9 cellular contexts compared by ENCODE assay signal in genomic region chr15:33201376-33202189, GRCh38.
DNase-seq lines count a peak whose midpoint lies in the region; ATAC-seq lines count a peak whose summit lies in the region.
"Had no signal": no experiment of that assay in that cellular context is flagged by ENCODE, and none has a peak within 500 bp of the region (broad histone marks: within the 10 kb centered on the region; RNA-seq: fewer than 3 reads in every experiment).

No MANE protein-coding gene starts in this region.

- peaks cover 48% of the 10 kb centered on the region for H3K27me3 Mint-ChIP-seq in stimulated activated memory B cell treated with anti-CD40 and anti-IgM and Interleukin-4, amounts not matched to agents 10 μg/mL and 1 μg/mL and 100 μg/mL, for 72 hours

- H3K27ac Mint-ChIP-seq in stimulated activated memory B cell treated with anti-CD40 and anti-IgM and Interleukin-4, amounts not matched to agents 10 μg/mL and 1 μg/mL and 100 μg/mL, for 72 hours: peak overlapping the region; percentile 50

- peaks cover 10% of the 10 kb centered on the region for H3K4me1 Mint-ChIP-seq in stimulated activated memory B cell treated with anti-CD40 and anti-IgM and Interleukin-4, amounts not matched to agents 10 μg/mL and 1 μg/mL and 100 μg/mL, for 72 hours

- H3K9me3 Mint-ChIP-seq in stimulated activated memory B cell treated with anti-CD40 and anti-IgM and Interleukin-4, amounts not matched to agents 10 μg/mL and 1 μg/mL and 100 μg/mL, for 72 hours: no peaks in the 10 kb centered on the region

- H3K4me3 Mint-ChIP-seq in stimulated activated memory B cell treated with anti-CD40 and anti-IgM and Interleukin-4, amounts not matched to agents 10 μg/mL and 1 μg/mL and 100 μg/mL, for 72 hours: peak overlapping the region; percentile 53

- H3K4me3 ChIP-seq in duodenal mucosa (ENCODE audit: low read depth in 1 of 2, low read length in 2 of 2): peak overlapping the region; percentile 58 to 72
- H3K4me3 ChIP-seq in mucosa of stomach (ENCODE audit: low read length): no peak overlapping the region

- H3K9me3 ChIP-seq in duodenal mucosa (ENCODE audit: control insufficient read depth in 1 of 2, low read length in 2 of 2): no peaks in the 10 kb centered on the region
- H3K9me3 ChIP-seq in mucosa of stomach (ENCODE audit: control insufficient read depth, low read length): no peaks in the 10 kb centered on the region

- peaks cover 0 to 2% of the 10 kb centered on the region in 2 donors for H3K27me3 ChIP-seq in duodenal mucosa (ENCODE audit: control insufficient read depth in 1 of 2, insufficient read depth in 2 of 2, low read length in 2 of 2)
- no peaks in the 10 kb centered on the region for H3K27me3 ChIP-seq in mucosa of stomach (ENCODE audit: control insufficient read depth, insufficient read depth, low read length)

- H3K4me1 ChIP-seq in duodenal mucosa (ENCODE audit: control insufficient read depth in 1 of 2, insufficient read depth in 2 of 2, low read length in 2 of 2) (peaks cover 0 to 15% of the 10 kb centered on the region in 2 donors), mucosa of stomach (ENCODE audit: control insufficient read depth, insufficient read depth, low read length) (no peaks in the 10 kb centered on the region)

- H3K27ac ChIP-seq in duodenal mucosa (ENCODE audit: low read depth, low read length): no peak overlapping the region
- H3K27ac ChIP-seq: 22Rv1 had no signal

- DNase-seq in DMS 273 (lab: John Stamatoyannopoulos, UW; ENCODE audit: unreplicated experiment) (peak; percentile 11), DMS 273 treated with DMSO at 0.1 percent for 48 hours (lab: John Stamatoyannopoulos, UW) (no peak), NCI-H1930 (lab: John Stamatoyannopoulos, UW) (peak; percentile 73 to 78)
- peak; percentile 56 to 64 for DNase-seq in activated CD4-positive, alpha-beta T cell treated with anti-CD3 and anti-CD28 coated beads for 4 hours

- H3K9ac ChIP-seq in duodenal mucosa (ENCODE audit: low read depth in 1 of 2, low read length in 2 of 2) (peak overlapping the region in 1 of 2 donors; percentile 24), mucosa of stomach (ENCODE audit: low read length) (peak overlapping the region; percentile 40)

- H3K36me3 Mint-ChIP-seq in stimulated activated memory B cell treated with anti-CD40 and anti-IgM and Interleukin-4, amounts not matched to agents 10 μg/mL and 1 μg/mL and 100 μg/mL, for 72 hours: no peaks in the 10 kb centered on the region

- no peaks in the 10 kb centered on the region for H3K36me3 ChIP-seq in duodenal mucosa (ENCODE audit: control insufficient read depth in 1 of 2, insufficient read depth in 2 of 2, low read length in 2 of 2)
- no peaks in the 10 kb centered on the region for H3K36me3 ChIP-seq in mucosa of stomach (ENCODE audit: control insufficient read depth, insufficient read depth, low read length)

- ATAC-seq in HG02623 (IDR thresholded peaks at IDR 0.05; ENCODE audit: unreplicated experiment): peak; percentile 76
- ATAC-seq in stimulated activated memory B cell treated with anti-CD40 and anti-IgM and Interleukin-4, amounts not matched to agents 10 μg/mL and 1 μg/mL and 100 μg/mL, for 72 hours: peak; percentile 82
